11 cellular contexts compared by ENCODE assay signal in the genomic region with DNA sequence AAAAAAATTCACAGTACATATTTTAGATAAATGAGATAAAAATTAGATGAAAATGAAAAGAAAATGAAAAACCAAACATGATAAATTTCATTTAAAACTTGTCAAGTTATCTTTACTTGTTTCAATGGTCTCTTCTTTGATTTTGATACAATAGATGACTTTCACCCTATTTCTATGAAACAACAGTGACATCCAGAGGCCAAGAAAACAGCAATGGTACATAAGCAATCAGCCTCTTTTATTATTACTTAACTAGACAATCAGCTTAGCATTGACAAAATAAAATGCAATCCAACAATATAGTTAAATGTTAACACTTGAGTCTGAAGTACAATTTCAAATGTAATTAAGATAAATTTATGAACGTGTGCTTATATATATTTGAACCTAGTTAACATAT.
DNase-seq lines count a peak whose midpoint lies in the region; ATAC-seq, FAIRE-seq and TF ChIP-seq lines count a peak whose summit lies in the region.
"Had no signal": no experiment of that assay in that cellular context is flagged by ENCODE, and none has a peak within 500 bp of the region (broad histone marks: within the 10 kb centered on the region; RNA-seq: fewer than 3 reads in every experiment).

No MANE protein-coding gene starts in this region.

- H3K27me3 Mint-ChIP-seq in neural crest cell (ENCODE audit: low read depth) (no peaks in the 10 kb centered on the region), Calu3 (ENCODE audit: unreplicated experiment) (no peaks in the 10 kb centered on the region)
- H3K27me3 Mint-ChIP-seq in stimulated activated naive B cell treated with anti-CD40 and anti-IgM and Interleukin-4, amounts not matched to agents 10 μg/mL and 1 μg/mL and 100 μg/mL, for 72 hours = no peaks in the 10 kb centered on the region

- TF ChIP-seq CTCF in GM13977 (IDR thresholded peaks at IDR 0.05; ENCODE audit: extremely low read depth, insufficient read depth, missing control alignments) (peak; percentile 18), neural crest cell (conservative IDR thresholded peaks at IDR 0.05) (peak; percentile 57), Calu3 (IDR thresholded peaks at IDR 0.05; ENCODE audit: unreplicated experiment) (no peak)

- DNase-seq in GM13977 (ENCODE audit: low spot score) (no peak), NCI-H1694 (lab: John Stamatoyannopoulos, UW) (peak; percentile 30), neural crest cell (ENCODE audit: low read depth, low spot score) (no peak), Calu3 (no peak)
- no peak for DNase-seq in stimulated activated naive B cell treated with anti-CD40 and anti-IgM and Interleukin-4, amounts not matched to agents 10 μg/mL and 1 μg/mL and 100 μg/mL, for 72 hours
- no peak for DNase-seq in effector CD4-positive, alpha-beta T cell
- DNase-seq: caudate nucleus, KG1 had no signal

- H3K4me3 Mint-ChIP-seq in neural crest cell (no peak overlapping the region), Calu3 (ENCODE audit: low read depth, unreplicated experiment) (no peak overlapping the region)
- no peak overlapping the region for H3K4me3 Mint-ChIP-seq in stimulated activated naive B cell treated with anti-CD40 and anti-IgM and Interleukin-4, amounts not matched to agents 10 μg/mL and 1 μg/mL and 100 μg/mL, for 72 hours
- H3K4me3 Mint-ChIP-seq: activated T-helper 1 cell treated with anti-CD3 and anti-CD28 coated beads, Interleukin-12 subunit alpha, Interleukin-12 subunit beta, Interleukin-2, Interleukin-4 antibody, amounts not matched to agents 30 ng/mL and 10 ng/mL and 1 ng/mL, durations not matched to agents 14 hours and 24 hours and 36 hours; WTC11 had no signal

- H3K9me3 Mint-ChIP-seq in neural crest cell = no peaks in the 10 kb centered on the region
- H3K9me3 Mint-ChIP-seq in stimulated activated naive B cell treated with anti-CD40 and anti-IgM and Interleukin-4, amounts not matched to agents 10 μg/mL and 1 μg/mL and 100 μg/mL, for 72 hours = no peaks in the 10 kb centered on the region
- no peaks in the 10 kb centered on the region for H3K9me3 Mint-ChIP-seq in Calu3 (ENCODE audit: low read depth, unreplicated experiment)
- H3K9me3 Mint-ChIP-seq: activated T-helper 1 cell treated with anti-CD3 and anti-CD28 coated beads, Interleukin-12 subunit alpha, Interleukin-12 subunit beta, Interleukin-2, Interleukin-4 antibody, amounts not matched to agents 30 ng/mL and 10 ng/mL and 1 ng/mL, durations not matched to agents 14 hours and 24 hours and 36 hours; WTC11 had no signal

- ATAC-seq in stimulated activated naive B cell treated with anti-CD40 and anti-IgM and Interleukin-4, amounts not matched to agents 10 μg/mL and 1 μg/mL and 100 μg/mL, for 72 hours (replicated peaks) = no peak
- ATAC-seq: WTC11 had no signal

- H3K36me3 Mint-ChIP-seq in neural crest cell (ENCODE audit: low read depth) (peaks cover 3% of the 10 kb centered on the region), Calu3 (ENCODE audit: insufficient read depth, unreplicated experiment) (no peaks in the 10 kb centered on the region)
- H3K36me3 Mint-ChIP-seq in stimulated activated naive B cell treated with anti-CD40 and anti-IgM and Interleukin-4, amounts not matched to agents 10 μg/mL and 1 μg/mL and 100 μg/mL, for 72 hours = peaks cover 9 to 19% of the 10 kb centered on the region in 2 donors
- H3K36me3 Mint-ChIP-seq: WTC11 had no signal

- intact Hi-C loops in Calu3 (cut with micrococcal nuclease; ENCODE audit: unreplicated experiment) = loop anchor here (2.0 kb wide), 1 partner anchor 670 kb away; no protein-coding TSS in a partner anchor

- in situ Hi-C loops in GM13977 (cut with MboI; ENCODE audit: low pct_unique_long_range_greater_than_20kb, low sequenced_read_pairs, unreplicated experiment) = no loop called here

- H3K4me1 Mint-ChIP-seq in neural crest cell (no peaks in the 10 kb centered on the region), Calu3 (ENCODE audit: low read depth, unreplicated experiment) (no peaks in the 10 kb centered on the region)
- H3K4me1 Mint-ChIP-seq in stimulated activated naive B cell treated with anti-CD40 and anti-IgM and Interleukin-4, amounts not matched to agents 10 μg/mL and 1 μg/mL and 100 μg/mL, for 72 hours = peaks cover 5 to 6% of the 10 kb centered on the region in 2 donors

- BruUV-seq in Calu3 (replicated peaks; lab: Mats Ljungman, UMichigan) = no TSS peak

- FAIRE-seq in colon (lab: Jason Lieb, UNC) = peak; percentile 14

- H3K27ac Mint-ChIP-seq in neural crest cell (ENCODE audit: unreplicated experiment) (no peak overlapping the region), Calu3 (ENCODE audit: unreplicated experiment) (no peak overlapping the region)
- H3K27ac Mint-ChIP-seq in stimulated activated naive B cell treated with anti-CD40 and anti-IgM and Interleukin-4, amounts not matched to agents 10 μg/mL and 1 μg/mL and 100 μg/mL, for 72 hours = no peak overlapping the region
- H3K27ac Mint-ChIP-seq: activated T-helper 1 cell treated with anti-CD3 and anti-CD28 coated beads, Interleukin-12 subunit alpha, Interleukin-12 subunit beta, Interleukin-2, Interleukin-4 antibody, amounts not matched to agents 30 ng/mL and 10 ng/mL and 1 ng/mL, durations not matched to agents 14 hours and 24 hours and 36 hours had no signal

- CTCF ChIA-PET in Calu3 (lab: Charles Lee) = no interaction called here
